Comparison of ENCODE assay signal across 8 cellular contexts in genomic region chr5:40904205-40904993, GRCh38. TPM values are rescaled to one million over a fixed set of nuclear protein-coding genes. Genes with fewer than 3 reads are reported as not detected.
DNase-seq lines count a peak whose midpoint lies in the region; ATAC-seq and TF ChIP-seq lines count a peak whose summit lies in the region.

No MANE protein-coding gene starts in this region.

- H3K27me3 ChIP-seq in mucosa of stomach (ENCODE audit: control insufficient read depth, insufficient read depth, low read length): no peaks in the 10 kb centered on the region

- TF ChIP-seq CTCF in AG10803 (conservative IDR thresholded peaks at IDR 0.05; ENCODE audit: low read length): peak; percentile 98
- TF ChIP-seq CTCF in GM13977 (IDR thresholded peaks at IDR 0.05; ENCODE audit: extremely low read depth, insufficient read depth, missing control alignments): peak; percentile 86
- peak; percentile 100 for TF ChIP-seq CTCF in NB4 (IDR thresholded peaks at IDR 0.05; ENCODE audit: low read depth, low read length)
- TF ChIP-seq CTCF in epithelial cell of proximal tubule (conservative IDR thresholded peaks at IDR 0.05; ENCODE audit: low read depth, low read length): peak; percentile 100

- no peak for TF ChIP-seq POLR2A in NB4 (IDR thresholded peaks at IDR 0.05; ENCODE audit: extremely low read depth, insufficient read length)

- peak; percentile 91 for ATAC-seq in HG02678 (IDR thresholded peaks at IDR 0.05; ENCODE audit: unreplicated experiment)

- DNase-seq in AG10803 (ENCODE audit: low read depth) (peak; percentile 61), GM13977 (ENCODE audit: low spot score) (peak; percentile 43), NB4 (ENCODE audit: low read depth) (peak; percentile 77), SKM-1 treated with dmso at 0.1 percent for 144 hours (lab: John Stamatoyannopoulos, UW; ENCODE audit: unreplicated experiment) (peak; percentile 43), epithelial cell of proximal tubule (ENCODE audit: low read depth) (no peak)
- no peak for DNase-seq in activated CD8-positive, alpha-beta memory T cell treated with anti-CD3 and anti-CD28 coated beads for 24 hours

- H3K4me1 ChIP-seq in mucosa of stomach (ENCODE audit: control insufficient read depth, insufficient read depth, low read length): peaks cover 10% of the 10 kb centered on the region

- no peak overlapping the region for H3K4me3 ChIP-seq in AG10803 (ENCODE audit: low read length)
- H3K4me3 ChIP-seq in NB4 (ENCODE audit: low read depth, low read length): no peak overlapping the region
- H3K4me3 ChIP-seq in epithelial cell of proximal tubule (ENCODE audit: low read depth, low read length): no peak overlapping the region
- H3K4me3 ChIP-seq in mucosa of stomach (ENCODE audit: low read length): no peak overlapping the region

- H3K36me3 ChIP-seq in mucosa of stomach (ENCODE audit: control insufficient read depth, insufficient read depth, low read length): no peaks in the 10 kb centered on the region

- in situ Hi-C loops in GM13977 (cut with MboI; ENCODE audit: low pct_unique_long_range_greater_than_20kb, low sequenced_read_pairs, unreplicated experiment): no loop called here

- peak overlapping the region; percentile 37 for H3K9ac ChIP-seq in mucosa of stomach (ENCODE audit: low read length)

- no peaks in the 10 kb centered on the region for H3K9me3 ChIP-seq in mucosa of stomach (ENCODE audit: control insufficient read depth, low read length)

RNA-seq across cellular contexts. Expression of gene C7, which starts 4.9 kb away (rescaled TPM):
- total RNA-seq in epithelial cell of proximal tubule: not detected in 2 replicates

Comparison
In these comparisons a context has a peak if more than half of its experiments do, and no peak if none do; other contexts are left out.
1. DNase-seq: peak in AG10803 (single experiment), GM13977 (single experiment), NB4 (single experiment) and SKM-1 treated with dmso at 0.1 percent for 144 hours (single experiment); none in epithelial cell of proximal tubule (single experiment) and activated CD8-positive, alpha-beta memory T cell treated with anti-CD3 and anti-CD28 coated beads for 24 hours (single experiment).
2. Peak in every context shown above with its lines, with median percentiles within 50 percentile points of each other: CTCF ChIP-seq.